In the genomic region with DNA sequence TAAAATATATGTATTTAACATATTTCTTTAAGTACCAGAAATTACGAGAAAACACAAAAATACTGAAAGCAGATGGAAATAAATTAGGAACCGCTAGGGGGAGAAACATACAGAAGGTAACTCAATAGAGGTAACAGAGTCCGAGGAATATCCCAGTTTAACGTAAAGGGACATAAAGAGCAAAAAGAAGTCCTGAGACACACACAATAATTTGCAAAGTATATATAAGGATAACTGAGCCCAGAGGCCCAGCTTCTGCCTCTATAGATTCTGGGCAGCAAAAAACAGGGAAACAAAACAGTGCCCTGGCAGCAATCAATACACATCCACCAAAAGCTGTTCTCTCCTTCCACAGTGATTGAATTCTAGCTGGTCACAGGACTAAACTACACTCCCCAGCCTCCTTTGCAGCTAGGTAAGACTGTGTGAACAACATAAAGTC, we compare ENCODE assay signal across 9 cellular contexts. TPM values are rescaled to one million over a fixed set of nuclear protein-coding genes. Genes with fewer than 3 reads are reported as not detected.
A peak's percentile ranks its signal among the peaks of the same experiment; 100 is the strongest.
DNase-seq lines count a peak whose midpoint lies in the region; ATAC-seq, FAIRE-seq and TF ChIP-seq lines count a peak whose summit lies in the region.
"Had no signal": no experiment of that assay in that cellular context is flagged by ENCODE, and none has a peak within 500 bp of the region (broad histone marks: within the 10 kb centered on the region; RNA-seq: fewer than 3 reads in every experiment).

No MANE protein-coding gene starts in this region.

- ATAC-seq in HG02840 (IDR thresholded peaks at IDR 0.05; ENCODE audit: low FRiP score, unreplicated experiment) = no peak

- no peaks in the 10 kb centered on the region for H3K27me3 ChIP-seq in fibroblast of lung (ENCODE audit: control insufficient read depth, insufficient read depth, low read length)
- H3K27me3 ChIP-seq in osteoblast (ENCODE audit: insufficient read depth, low read length) = no peaks in the 10 kb centered on the region
- H3K27me3 ChIP-seq in effector memory CD4-positive, alpha-beta T cell (replicated peaks; ENCODE audit: control insufficient read depth, insufficient read depth, low read length, poor library complexity, severe bottlenecking) = no peaks in the 10 kb centered on the region

- H3K79me2 ChIP-seq in fibroblast of lung (ENCODE audit: control insufficient read depth, insufficient read depth, low read length) (no peaks in the 10 kb centered on the region), osteoblast (ENCODE audit: insufficient read depth, low read length) (no peaks in the 10 kb centered on the region)

- no peaks in the 10 kb centered on the region for H4K20me1 ChIP-seq in fibroblast of lung (ENCODE audit: control insufficient read depth, extremely low read depth, insufficient read depth, low read length)
- no peaks in the 10 kb centered on the region for H4K20me1 ChIP-seq in osteoblast (ENCODE audit: insufficient read depth, low read length)

- H3K36me3 ChIP-seq in ES-I3 (ENCODE audit: insufficient read depth, low read length) (no peaks in the 10 kb centered on the region), fibroblast of lung (ENCODE audit: control insufficient read depth, insufficient read depth, low read length) (no peaks in the 10 kb centered on the region), osteoblast (ENCODE audit: insufficient read depth, low read length) (no peaks in the 10 kb centered on the region)
- peaks cover 6% of the 10 kb centered on the region for H3K36me3 ChIP-seq in effector memory CD4-positive, alpha-beta T cell (ENCODE audit: control insufficient read depth, insufficient read depth, low read length)

- H3K9me3 ChIP-seq in ES-I3 (ENCODE audit: control insufficient read depth, insufficient read depth, low read length) (no peaks in the 10 kb centered on the region), fibroblast of lung (ENCODE audit: control insufficient read depth, insufficient read depth, low read depth, low read length) (no peaks in the 10 kb centered on the region), osteoblast (ENCODE audit: low read depth, low read length) (no peaks in the 10 kb centered on the region)
- H3K9me3 ChIP-seq in effector memory CD4-positive, alpha-beta T cell (ENCODE audit: control insufficient read depth, low read length) = no peaks in the 10 kb centered on the region

- H3K9ac ChIP-seq in ES-I3 (ENCODE audit: low read depth, low read length) (peak overlapping the region; percentile 11; the same call in 1 of the 2 replicates), fibroblast of lung (ENCODE audit: insufficient read depth, low read length) (no peak overlapping the region)

- H2AFZ ChIP-seq in fibroblast of lung (ENCODE audit: low read length) (peak overlapping the region; percentile 80), osteoblast (ENCODE audit: low read length) (peak overlapping the region; percentile 80)
- H2AFZ ChIP-seq: PC-9 had no signal

- no peak overlapping the region for H3K27ac ChIP-seq in fibroblast of lung (ENCODE audit: insufficient read depth, low read length)
- H3K27ac ChIP-seq in osteoblast (ENCODE audit: low read depth, low read length) = no peak overlapping the region
- H3K27ac ChIP-seq in effector memory CD4-positive, alpha-beta T cell (ENCODE audit: insufficient read depth, low read length, poor library complexity, severe bottlenecking) = no peak overlapping the region
- H3K27ac ChIP-seq: PC-9 had no signal

- peak; percentile 50 for DNase-seq in NAMALWA (ENCODE audit: low spot score)
- DNase-seq in fibroblast of lung (ENCODE audit: low read depth in 2 of 2) = peak in 1 of 2 donors; percentile 20
- DNase-seq in osteoblast (ENCODE audit: insufficient read length, low spot score, missing footprints) = no peak
- DNase-seq in effector memory CD4-positive, alpha-beta T cell = no peak
- no peak for DNase-seq in urothelium cell line (ENCODE audit: low spot score)
- DNase-seq in activated T-cell treated with anti-CD3 and anti-CD28 coated beads, Interleukin-2, amount 50 U/mL, for 1 hour = no peak
- DNase-seq: PC-9 had no signal

- H3K4me1 ChIP-seq in ES-I3 (ENCODE audit: insufficient read depth, low read length) = no peaks in the 10 kb centered on the region
- H3K4me1 ChIP-seq in fibroblast of lung (ENCODE audit: control insufficient read depth, extremely low read depth, insufficient read depth, low read length) = no peaks in the 10 kb centered on the region
- H3K4me1 ChIP-seq in osteoblast (ENCODE audit: insufficient read depth, low read length) = no peaks in the 10 kb centered on the region
- no peaks in the 10 kb centered on the region for H3K4me1 ChIP-seq in effector memory CD4-positive, alpha-beta T cell (ENCODE audit: control insufficient read depth, insufficient read depth, low read length, poor library complexity, severe bottlenecking)

- peak overlapping the region in 3 of 4 experiments; percentile 20 to 35 (median 31) for H3K4me3 ChIP-seq in fibroblast of lung (replicated peaks in 1 of 4; ENCODE audit: control extremely low read depth in 1 of 4, insufficient read depth in 1 of 4, low read depth in 3 of 4, low read length in 4 of 4)
- H3K4me3 ChIP-seq in osteoblast (ENCODE audit: insufficient read depth, low read length) = peak overlapping the region; percentile 63
- H3K4me3 ChIP-seq in effector memory CD4-positive, alpha-beta T cell (ENCODE audit: insufficient read depth, low read depth, low read length, poor library complexity, severe bottlenecking) = no peak overlapping the region
- H3K4me3 ChIP-seq: PC-9 had no signal

- no peak for FAIRE-seq in urothelium cell line (lab: Jason Lieb, UNC)

- H3K4me2 ChIP-seq in fibroblast of lung (ENCODE audit: extremely low read depth, insufficient read depth, low read length) (peak overlapping the region; percentile 78), osteoblast (ENCODE audit: insufficient read depth, low read length) (peak overlapping the region; percentile 84)
- H3K4me2 ChIP-seq: PC-9 had no signal

- TF ChIP-seq CTCF in fibroblast of lung (conservative IDR thresholded peaks at IDR 0.05 in 1 of 2, IDR thresholded peaks at IDR 0.05 in 1 of 2; ENCODE audit: low read depth in 1 of 2, low read length in 2 of 2) = peak; percentile 21 to 33
- peak; percentile 56 for TF ChIP-seq CTCF in osteoblast (IDR thresholded peaks at IDR 0.05; ENCODE audit: extremely low read depth, low read depth, low read length)

RNA-seq across cellular contexts. Expression of a gene that starts 15.1 kb away (rescaled TPM):
- 11.6 and 21.0 TPM in 2 replicates for total RNA-seq in fibroblast of lung
- 4.9 and 6.3 TPM in 2 replicates for polyA plus RNA-seq in fibroblast of lung
- 3.0 and 3.5 TPM in 2 replicates for polyA plus RNA-seq in fibroblast of lung (2012)
- not detected in 2 replicates for polyA minus RNA-seq in fibroblast of lung (ENCODE audit: low replicate concordance)
- 15.9 and 17.4 TPM in 2 replicates for total RNA-seq in osteoblast
